ENCODE assay signal across 19 cellular contexts in genomic region chr16:75742424-75743047, GRCh38. TPM values are rescaled to one million over a fixed set of nuclear protein-coding genes. Genes with fewer than 3 reads are reported as not detected.
DNase-seq lines count a peak whose midpoint lies in the region; ATAC-seq, FAIRE-seq and TF ChIP-seq lines count a peak whose summit lies in the region.
"Had no signal": no experiment of that assay in that cellular context is flagged by ENCODE, and none has a peak within 500 bp of the region (broad histone marks: within the 10 kb centered on the region; RNA-seq: fewer than 3 reads in every experiment).

No MANE protein-coding gene starts in this region.

- DNase-seq in DMS53 (lab: John Stamatoyannopoulos, UW) (peak; percentile 17), DMS53 treated with DMSO at 0.1 percent for 48 hours (lab: John Stamatoyannopoulos, UW; ENCODE audit: unreplicated experiment) (no peak), LHCN-M2 (ENCODE audit: low read depth) (peak; percentile 8), bronchial epithelial cell (ENCODE audit: low read depth) (peak; percentile 2), mesendoderm (peak; percentile 60)
- no peak for DNase-seq in stimulated activated CD4-positive, alpha-beta T cell treated with anti-CD3 and anti-CD28 coated beads, Interleukin-2, amount 100 ng/mL, for 48 hours
- DNase-seq in effector CD8-positive, alpha-beta T cell (lab: John Stamatoyannopoulos, UW), result no peak
- DNase-seq: 8988T, DND-41, GF-D8, H7, IMR-90, NCI-H1092 treated with DMSO at 0.1 percent for 48 hours, NCI-H1694, SJCRH30 had no signal

- no peaks in the 10 kb centered on the region for H3K4me1 ChIP-seq in mesendoderm (ENCODE audit: control insufficient read depth, low read depth, low read length)
- H3K4me1 ChIP-seq: SJCRH30 had no signal

- H3K56ac ChIP-seq in mesendoderm (ENCODE audit: low read length), result no peak overlapping the region

- no peak overlapping the region for H2BK15ac ChIP-seq in mesendoderm (replicated peaks; ENCODE audit: low read depth)

- no CpG with 5 or more reads among the region's 1 CpG for WGBS in mesendoderm (ENCODE audit: extremely low coverage, insufficient coverage, low lambda C conversion rate)

- no peak overlapping the region for H4K8ac ChIP-seq in mesendoderm (ENCODE audit: low read depth, low read length)

- TF ChIP-seq CTCF in bronchial epithelial cell (IDR thresholded peaks at IDR 0.05; ENCODE audit: insufficient read depth, low read length, severe bottlenecking), result no peak

- H4K5ac ChIP-seq in mesendoderm (ENCODE audit: low read length), result no peak overlapping the region

- no peak overlapping the region for H2BK5ac ChIP-seq in mesendoderm (ENCODE audit: low read length)

- H3K4ac ChIP-seq in mesendoderm (ENCODE audit: low read depth, low read length), result no peak overlapping the region

- no peak overlapping the region for H2BK120ac ChIP-seq in mesendoderm (ENCODE audit: low read depth, low read length)

- H3K23ac ChIP-seq in mesendoderm (ENCODE audit: low read length), result no peak overlapping the region

- H2AK5ac ChIP-seq in mesendoderm (ENCODE audit: low read length), result no peak overlapping the region

- no peak overlapping the region for H3K4me2 ChIP-seq in mesendoderm (ENCODE audit: low read length)

- H3K79me1 ChIP-seq in mesendoderm (ENCODE audit: low read length), result no peaks in the 10 kb centered on the region

- ATAC-seq in GM19324 (IDR thresholded peaks at IDR 0.05; ENCODE audit: low FRiP score, unreplicated experiment), result no peak
- ATAC-seq: Panc1 had no signal

- H3K79me2 ChIP-seq in mesendoderm (ENCODE audit: control insufficient read depth, insufficient read depth, low read length), result no peaks in the 10 kb centered on the region

- H3K4me3 ChIP-seq in bronchial epithelial cell (ENCODE audit: low read depth, low read length) (no peak overlapping the region), mesendoderm (ENCODE audit: low read length) (no peak overlapping the region)
- H3K4me3 ChIP-seq: SJCRH30 had no signal

- no peaks in the 10 kb centered on the region for H3K27me3 ChIP-seq in bronchial epithelial cell (ENCODE audit: control insufficient read depth, insufficient read depth, low read length)
- H3K27me3 ChIP-seq in mesendoderm (ENCODE audit: insufficient read depth, low read length, poor library complexity), result no peaks in the 10 kb centered on the region
- H3K27me3 ChIP-seq: SJCRH30 had no signal

- no peak overlapping the region for H3K27ac ChIP-seq in mesendoderm (ENCODE audit: low read depth, low read length)
- H3K27ac ChIP-seq: C4-2B, SJCRH30 had no signal

- no peak for FAIRE-seq in bronchial epithelial cell (lab: Jason Lieb, UNC)

- H3K9ac ChIP-seq in mesendoderm (ENCODE audit: low read length), result no peak overlapping the region

- H3K18ac ChIP-seq in mesendoderm (ENCODE audit: low read length), result no peak overlapping the region

- H3K36me3 ChIP-seq in bronchial epithelial cell (ENCODE audit: control insufficient read depth, insufficient read depth, low read length) (no peaks in the 10 kb centered on the region), mesendoderm (ENCODE audit: control insufficient read depth, insufficient read depth, low read length) (no peaks in the 10 kb centered on the region)
- H3K36me3 ChIP-seq: SJCRH30 had no signal

RNA-seq across cellular contexts. Expression of gene CPHXL, which starts 16.2 kb away (rescaled TPM):
- total RNA-seq in LHCN-M2 (2014; rRNA removed) (not detected in 2 replicates), bronchial epithelial cell (not detected in 2 replicates)
- polyA plus RNA-seq in LHCN-M2 (2012), result not detected
- not detected for polyA plus RNA-seq in mesendoderm (2013, experiment 1 of 2)
- polyA plus RNA-seq in mesendoderm (2013, experiment 2 of 2), result not detected
- total RNA-seq: H7, IMR-90, M059J, SJCRH30 had no signal
- polyA plus RNA-seq: IMR-90 had no signal

RNA-seq across cellular contexts. Expression of gene DUXB, which starts 41.3 kb away (rescaled TPM):
- total RNA-seq in LHCN-M2 (2014; rRNA removed), result not detected in 2 replicates
- not detected for polyA plus RNA-seq in LHCN-M2 (2012)
- not detected in 2 replicates for total RNA-seq in bronchial epithelial cell
- 0.03 TPM for polyA plus RNA-seq in mesendoderm (2013, experiment 1 of 2)
- polyA plus RNA-seq in mesendoderm (2013, experiment 2 of 2), result not detected
- total RNA-seq: H7, IMR-90, M059J, SJCRH30 had no signal
- polyA plus RNA-seq: IMR-90 had no signal

Comparison
In these comparisons a context has a peak if more than half of its experiments do, and no peak if none do; other contexts are left out.
1. DNase-seq: peak in DMS53 (single experiment), LHCN-M2 (single experiment), bronchial epithelial cell (single experiment) and mesendoderm (single experiment); none in DMS53 treated with DMSO at 0.1 percent for 48 hours (single experiment), stimulated activated CD4-positive, alpha-beta T cell treated with anti-CD3 and anti-CD28 coated beads, Interleukin-2, amount 100 ng/mL, for 48 hours (0 of 2) and effector CD8-positive, alpha-beta T cell (single experiment).